Comparison of ENCODE assay signal across 28 cellular contexts in the genomic region with DNA sequence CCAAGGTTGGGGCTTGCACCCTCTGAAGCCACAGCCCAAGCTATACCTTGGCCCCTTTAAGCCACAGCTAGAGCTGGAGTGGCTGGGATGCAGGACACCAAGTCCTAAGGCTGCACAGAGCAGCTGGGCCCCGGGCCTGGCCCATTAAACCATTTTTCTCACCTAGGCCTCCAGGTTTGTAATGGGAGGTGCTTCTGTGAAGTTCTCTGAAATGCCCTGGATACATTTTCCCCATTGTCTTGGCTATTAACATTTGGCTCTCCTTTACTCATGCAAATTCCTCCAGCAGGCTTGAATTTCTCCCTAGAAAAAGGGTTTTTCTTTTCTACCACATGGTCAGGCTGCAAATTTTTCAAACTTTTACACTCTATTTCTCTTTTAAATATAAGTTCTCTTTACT.
"Had no signal": no experiment of that assay in that cellular context is flagged by ENCODE, and none has a peak within 500 bp of the region (broad histone marks: within the 10 kb centered on the region; RNA-seq: fewer than 3 reads in every experiment).

No MANE protein-coding gene starts in this region.

- DNase-seq: hypothalamus; immature natural killer cell; kidney; left colon; left ventricle myocardium inferior; mesendoderm; naive B cell; natural killer cell; nephron progenitor cell; occipital lobe; right lobe of liver; stimulated activated CD4-positive, alpha-beta T cell treated with anti-CD3 and anti-CD28 coated beads, Interleukin-1b, Interleukin-23, amount 100 ng/mL, for 48 hours; stimulated activated CD4-positive, alpha-beta T cell treated with anti-CD3 and anti-CD28 coated beads, Interleukin-2, amount 100 ng/mL, for 48 hours; stimulated activated CD4-positive, alpha-beta T cell treated with anti-CD3 and anti-CD28 coated beads, Interleukin-4, amount 100 ng/mL, for 4 hours; stimulated activated CD8-positive, alpha-beta memory T cell treated with anti-CD3 and anti-CD28 coated beads, Interleukin-4, amount 100 ng/mL, for 48 hours; stimulated activated naive CD4-positive, alpha-beta T cell treated with Interleukin-2 at 50 U/mL for 16 hours; stimulated activated naive CD8-positive, alpha-beta T cell treated with anti-CD3 and anti-CD28 coated beads, Interleukin-15, amount 100 ng/mL, for 72 hours; substantia nigra; uterus had no signal

- ATAC-seq: left colon; natural killer cell; right lobe of liver; stimulated activated memory B cell treated with anti-CD40 and anti-IgM and Interleukin-4, amounts not matched to agents 10 μg/mL and 1 μg/mL and 100 μg/mL, for 72 hours; stimulated activated naive CD8-positive, alpha-beta T cell treated with anti-CD3 and anti-CD28 coated beads, Interleukin-15, amount 100 ng/mL, for 72 hours had no signal

- H3K9ac ChIP-seq: neural progenitor cell, parathyroid adenoma had no signal

- H3K36me3 ChIP-seq: left ventricle myocardium inferior, neural progenitor cell, neutrophil, right atrium auricular region, right lobe of liver, tibial nerve, uterus had no signal

- H3K27me3 ChIP-seq: neural progenitor cell, neutrophil, right atrium auricular region, right lobe of liver, tibial nerve, uterus had no signal

- H3K4me3 ChIP-seq: left ventricle myocardium inferior, lung, neural progenitor cell, right atrium auricular region, right lobe of liver, smooth muscle cell, tibial nerve, uterus had no signal

- H3K4me1 ChIP-seq: left ventricle myocardium inferior, neural progenitor cell, parathyroid adenoma, right atrium auricular region, right lobe of liver, tibial nerve, uterus had no signal

- H3K27ac ChIP-seq: left ventricle myocardium inferior, neural progenitor cell, neutrophil, parathyroid adenoma, right atrium auricular region, right lobe of liver, tibial nerve, uterus had no signal

- H3K9me3 ChIP-seq: neutrophil, right atrium auricular region, right lobe of liver had no signal

- FAIRE-seq: islet of Langerhans, kidney had no signal
